In genomic region chr12:105204916-105205315, GRCh38 we compare ENCODE assay signal across 10 cellular contexts. TPM values are rescaled to one million over a fixed set of nuclear protein-coding genes. Genes with fewer than 3 reads are reported as not detected.
DNase-seq lines count a peak whose midpoint lies in the region; ATAC-seq lines count a peak whose summit lies in the region.
"Had no signal": no experiment of that assay in that cellular context is flagged by ENCODE, and none has a peak within 500 bp of the region (broad histone marks: within the 10 kb centered on the region; RNA-seq: fewer than 3 reads in every experiment).

No MANE protein-coding gene starts in this region.

- peaks cover 24% of the 10 kb centered on the region for H3K36me3 Mint-ChIP-seq in activated CD4-positive, alpha-beta T cell treated with anti-CD3 and anti-CD28 coated beads for 36 hours (ENCODE audit: low read depth)

- H3K27ac Mint-ChIP-seq in activated CD4-positive, alpha-beta T cell treated with anti-CD3 and anti-CD28 coated beads for 36 hours: peak overlapping the region; percentile 72
- H3K27ac Mint-ChIP-seq: activated B cell treated with CpG ODN at 0.5 μM for 24 hours had no signal

- H3K4me1 Mint-ChIP-seq in activated CD4-positive, alpha-beta T cell treated with anti-CD3 and anti-CD28 coated beads for 36 hours: peaks cover 21% of the 10 kb centered on the region
- H3K4me1 Mint-ChIP-seq: activated B cell treated with CpG ODN at 0.5 μM for 24 hours had no signal

- H3K9me3 Mint-ChIP-seq in activated CD4-positive, alpha-beta T cell treated with anti-CD3 and anti-CD28 coated beads for 36 hours (ENCODE audit: low read depth): no peaks in the 10 kb centered on the region
- H3K9me3 Mint-ChIP-seq: activated B cell treated with CpG ODN at 0.5 μM for 24 hours had no signal

- DNase-seq in activated CD4-positive, alpha-beta T cell treated with anti-CD3 and anti-CD28 coated beads for 36 hours: peak; percentile 64
- no peak for DNase-seq in activated CD4-positive, alpha-beta T cell treated with anti-CD3 and anti-CD28 coated beads, Interleukin-2, amount 50 U/mL, for 1 hour
- DNase-seq in activated CD4-positive, alpha-beta T cell treated with anti-CD3 and anti-CD28 coated beads, Interleukin-2, amount 50 U/mL, for 48 hours: peak; percentile 30 to 54
- peak; percentile 52 for DNase-seq in fibroblast of the conjunctiva (ENCODE audit: low read depth)
- peak in 2 of 3 donors; percentile 20 to 54 for DNase-seq in stimulated activated CD4-positive, alpha-beta T cell treated with anti-CD3 and anti-CD28 coated beads, TNF-alpha, amount 100 ng/mL, for 48 hours (ENCODE audit: low read depth in 3 of 3)
- no peak for DNase-seq in DMS 273 treated with DMSO at 0.1 percent for 48 hours (lab: John Stamatoyannopoulos, UW)
- DNase-seq in NAMALWA (ENCODE audit: low spot score): no peak
- DNase-seq: activated B cell treated with CpG ODN at 0.5 μM for 24 hours, OCI-M1 had no signal

- CTCF ChIA-PET in activated CD4-positive, alpha-beta T cell treated with anti-CD3 and anti-CD28 coated beads for 36 hours (lab: Charles Lee): no interaction called here

- no peaks in the 10 kb centered on the region for H3K27me3 Mint-ChIP-seq in activated CD4-positive, alpha-beta T cell treated with anti-CD3 and anti-CD28 coated beads for 36 hours
- H3K27me3 Mint-ChIP-seq: activated B cell treated with CpG ODN at 0.5 μM for 24 hours had no signal

- POLR2A ChIA-PET in activated CD4-positive, alpha-beta T cell treated with anti-CD3 and anti-CD28 coated beads for 36 hours (lab: Charles Lee): interaction anchor here (0.8 kb wide), 1 partner anchor 15 kb away, joined by 3 read pairs; no protein-coding TSS in a partner anchor

- ATAC-seq in activated CD4-positive, alpha-beta T cell treated with anti-CD3 and anti-CD28 coated beads for 36 hours: peak; percentile 88
- no peak for ATAC-seq in HG02885 (IDR thresholded peaks at IDR 0.05; ENCODE audit: poor library complexity, unreplicated experiment)

- intact Hi-C loops in activated CD4-positive, alpha-beta T cell treated with anti-CD3 and anti-CD28 coated beads for 36 hours (cut with DNase I, micrococcal nuclease): no loop called here

- H3K4me3 Mint-ChIP-seq in activated CD4-positive, alpha-beta T cell treated with anti-CD3 and anti-CD28 coated beads for 36 hours: no peak overlapping the region
- H3K4me3 Mint-ChIP-seq: activated B cell treated with CpG ODN at 0.5 μM for 24 hours had no signal

RNA-seq across cellular contexts. Expression of gene APPL2, which starts 31.1 kb away (rescaled TPM):
- 10 to 100 TPM; 13.9 to 17.2 TPM for total RNA-seq in activated CD4-positive, alpha-beta T cell treated with anti-CD3 and anti-CD28 coated beads for 36 hours

Comparison
In these comparisons a context has a peak if more than half of its experiments do, and no peak if none do; other contexts are left out.
1. DNase-seq: peak in activated CD4-positive, alpha-beta T cell treated with anti-CD3 and anti-CD28 coated beads for 36 hours (single experiment), activated CD4-positive, alpha-beta T cell treated with anti-CD3 and anti-CD28 coated beads, Interleukin-2, amount 50 U/mL, for 48 hours (2 of 2), fibroblast of the conjunctiva (single experiment) and stimulated activated CD4-positive, alpha-beta T cell treated with anti-CD3 and anti-CD28 coated beads, TNF-alpha, amount 100 ng/mL, for 48 hours (2 of 3); none in activated CD4-positive, alpha-beta T cell treated with anti-CD3 and anti-CD28 coated beads, Interleukin-2, amount 50 U/mL, for 1 hour (single experiment), DMS 273 treated with DMSO at 0.1 percent for 48 hours (single experiment) and NAMALWA (single experiment).